ENCODE assay signal across 9 cellular contexts in genomic region chr19:45152504-45153338, GRCh38. TPM values are rescaled to one million over a fixed set of nuclear protein-coding genes. Genes with fewer than 3 reads are reported as not detected.
DNase-seq lines count a peak whose midpoint lies in the region; ATAC-seq, FAIRE-seq and TF ChIP-seq lines count a peak whose summit lies in the region.
"Had no signal": no experiment of that assay in that cellular context is flagged by ENCODE, and none has a peak within 500 bp of the region (broad histone marks: within the 10 kb centered on the region; RNA-seq: fewer than 3 reads in every experiment).

No MANE protein-coding gene starts in this region.

- peak overlapping the region; percentile 45 for H3K4me3 ChIP-seq in thymus (ENCODE audit: low read length)

- peak overlapping the region; percentile 69 for H3K27ac ChIP-seq in thymus (ENCODE audit: low read depth)

- H3K27ac Mint-ChIP-seq in activated CD4-positive, alpha-beta T cell treated with anti-CD3 and anti-CD28 coated beads, Interleukin-2, amount 10 ng/mL, durations not matched to agents 7 days and 5 days, result peak overlapping the region; percentile 80
- H3K27ac Mint-ChIP-seq in effector memory CD8-positive, alpha-beta T cell, result peak overlapping the region; percentile 38 to 46
- H3K27ac Mint-ChIP-seq in natural killer cell, result peak overlapping the region; percentile 56 to 58

- FAIRE-seq in GM12891 (lab: Jason Lieb, UNC), result peak; percentile 96

- H3K9me3 ChIP-seq in thymus (ENCODE audit: control insufficient read depth), result no peaks in the 10 kb centered on the region

- H3K36me3 ChIP-seq in thymus (ENCODE audit: control insufficient read depth, insufficient read depth), result peaks cover 8% of the 10 kb centered on the region

- peaks cover 29% of the 10 kb centered on the region for H3K27me3 ChIP-seq in thymus (ENCODE audit: control insufficient read depth, insufficient read depth)

- H3K4me1 Mint-ChIP-seq in activated CD4-positive, alpha-beta T cell treated with anti-CD3 and anti-CD28 coated beads, Interleukin-2, amount 10 ng/mL, durations not matched to agents 7 days and 5 days, result peaks cover 26% of the 10 kb centered on the region
- peaks cover 19 to 20% of the 10 kb centered on the region in 2 donors for H3K4me1 Mint-ChIP-seq in effector memory CD8-positive, alpha-beta T cell (ENCODE audit: low read depth in 2 of 2)
- peaks cover 14 to 24% of the 10 kb centered on the region in 2 donors for H3K4me1 Mint-ChIP-seq in natural killer cell

- H3K4me3 Mint-ChIP-seq in activated CD4-positive, alpha-beta T cell treated with anti-CD3 and anti-CD28 coated beads, Interleukin-2, amount 10 ng/mL, durations not matched to agents 7 days and 5 days, result peak overlapping the region; percentile 54
- H3K4me3 Mint-ChIP-seq in effector memory CD8-positive, alpha-beta T cell, result peak overlapping the region; percentile 76 to 86
- peak overlapping the region; percentile 84 for H3K4me3 Mint-ChIP-seq in natural killer cell

- 3% methylated on average over 91 of the region's 91 CpGs for WGBS in thymus

- CTCF ChIA-PET in activated CD4-positive, alpha-beta T cell treated with anti-CD3 and anti-CD28 coated beads, Interleukin-2, amount 10 ng/mL, durations not matched to agents 7 days and 5 days (lab: Charles Lee), result interaction anchor here (0.5 to 1.5 kb wide), 5 partner anchors 9 to 391 kb away, joined by 3 to 6 read pairs (median 5); no protein-coding TSS in a partner anchor

- intact Hi-C loops in natural killer cell (cut with micrococcal nuclease), result no loop called here

- POLR2A ChIA-PET in activated CD4-positive, alpha-beta T cell treated with anti-CD3 and anti-CD28 coated beads, Interleukin-2, amount 10 ng/mL, durations not matched to agents 7 days and 5 days (lab: Charles Lee), result no interaction called here

- DNase-seq in GM12891 (ENCODE audit: insufficient read length, low spot score) (peak; percentile 56), natural killer cell (peak; percentile 47), pons (ENCODE audit: low spot score) (no peak), kidney glomerular epithelial cell (lab: John Stamatoyannopoulos, UW) (no peak)
- DNase-seq in activated CD4-positive, alpha-beta T cell treated with anti-CD3 and anti-CD28 coated beads, Interleukin-2, amount 10 ng/mL, durations not matched to agents 7 days and 5 days, result peak; percentile 65
- peak; percentile 39 to 44 (median 41) for DNase-seq in effector memory CD8-positive, alpha-beta T cell

- H3K4me1 ChIP-seq in thymus (ENCODE audit: control insufficient read depth, insufficient read depth, low read length), result peaks cover 16% of the 10 kb centered on the region

- TF ChIP-seq POLR2A in GM12891 (IDR thresholded peaks at IDR 0.05; ENCODE audit: low read depth, low read length), result no peak

- ATAC-seq in effector memory CD8-positive, alpha-beta T cell (replicated peaks), result peak; percentile 79
- ATAC-seq in natural killer cell (peak; percentile 78 to 81 (median 80)), HG02981 (IDR thresholded peaks at IDR 0.05; ENCODE audit: unreplicated experiment) (no peak)

- no peaks in the 10 kb centered on the region for H3K9me3 Mint-ChIP-seq in activated CD4-positive, alpha-beta T cell treated with anti-CD3 and anti-CD28 coated beads, Interleukin-2, amount 10 ng/mL, durations not matched to agents 7 days and 5 days
- H3K9me3 Mint-ChIP-seq in effector memory CD8-positive, alpha-beta T cell, result no peaks in the 10 kb centered on the region
- no peaks in the 10 kb centered on the region for H3K9me3 Mint-ChIP-seq in natural killer cell

- peaks cover 4% of the 10 kb centered on the region for H3K36me3 Mint-ChIP-seq in activated CD4-positive, alpha-beta T cell treated with anti-CD3 and anti-CD28 coated beads, Interleukin-2, amount 10 ng/mL, durations not matched to agents 7 days and 5 days (ENCODE audit: low read depth)
- peaks cover 6% of the 10 kb centered on the region for H3K36me3 Mint-ChIP-seq in effector memory CD8-positive, alpha-beta T cell (ENCODE audit: insufficient read depth)
- H3K36me3 Mint-ChIP-seq in natural killer cell, result no peaks in the 10 kb centered on the region

- TF ChIP-seq CTCF in natural killer cell (IDR thresholded peaks at IDR 0.05), result no peak

- H3K27me3 Mint-ChIP-seq in activated CD4-positive, alpha-beta T cell treated with anti-CD3 and anti-CD28 coated beads, Interleukin-2, amount 10 ng/mL, durations not matched to agents 7 days and 5 days, result peaks cover 31% of the 10 kb centered on the region
- H3K27me3 Mint-ChIP-seq in effector memory CD8-positive, alpha-beta T cell, result peaks cover 4 to 29% of the 10 kb centered on the region in 2 donors
- peaks cover 5 to 11% of the 10 kb centered on the region in 2 donors for H3K27me3 Mint-ChIP-seq in natural killer cell (ENCODE audit: low read depth in 2 of 2)

TF ChIP-seq in GM12891, 5 proteins besides CTCF, POLR2A, EP300 and RAD21:
- TF ChIP-seq POU2F2 (IDR thresholded peaks at IDR 0.05; ENCODE audit: low read depth, low read length), result no peak
- TF ChIP-seq PAX5 (IDR thresholded peaks at IDR 0.05; ENCODE audit: insufficient read depth, low read length, severe bottlenecking), result no peak
- TF ChIP-seq SPI1 (IDR thresholded peaks at IDR 0.05; ENCODE audit: low read depth, low read length), result no peak
- TF ChIP-seq POLR2AphosphoS5 (IDR thresholded peaks at IDR 0.05; ENCODE audit: low read depth, low read length), result no peak
- no peak for TF ChIP-seq TAF1 (IDR thresholded peaks at IDR 0.05; ENCODE audit: low read depth, low read length)

RNA-seq across cellular contexts. Expression of gene NKPD1, which starts 8.1 kb away (rescaled TPM):
- 0.05 TPM for polyA plus RNA-seq in GM12891 (2012; ENCODE audit: low read depth, missing spikeins)
- total RNA-seq in activated CD4-positive, alpha-beta T cell treated with anti-CD3 and anti-CD28 coated beads, Interleukin-2, amount 10 ng/mL, durations not matched to agents 7 days and 5 days, result under 1 TPM in 1 of 2 experiments, not detected in 1; 0.17 TPM
- total RNA-seq in natural killer cell, result under 1 TPM; 0.55 to 1.00 (median 0.66) TPM
- 0.59 TPM for polyA plus RNA-seq in thymus
- total RNA-seq: liver had no signal
- polyA plus RNA-seq: liver had no signal

RNA-seq across cellular contexts. Expression of gene TRAPPC6A, which starts 25.3 kb away (rescaled TPM):
- polyA plus RNA-seq in GM12891 (2012; ENCODE audit: low read depth, missing spikeins), result 106 TPM
- 10 to 100 TPM; 55.1 to 64.2 TPM for total RNA-seq in activated CD4-positive, alpha-beta T cell treated with anti-CD3 and anti-CD28 coated beads, Interleukin-2, amount 10 ng/mL, durations not matched to agents 7 days and 5 days
- total RNA-seq in natural killer cell, result 10 to 100 TPM; 38.0 to 47.0 (median 45.2) TPM
- polyA plus RNA-seq in thymus, result 61.4 TPM

RNA-seq across cellular contexts. Expression of gene BLOC1S3, which starts 25.9 kb away (rescaled TPM):
- 5.4 TPM for polyA plus RNA-seq in GM12891 (2012; ENCODE audit: low read depth, missing spikeins)
- 10 to 100 TPM; 15.3 to 19.7 TPM for total RNA-seq in activated CD4-positive, alpha-beta T cell treated with anti-CD3 and anti-CD28 coated beads, Interleukin-2, amount 10 ng/mL, durations not matched to agents 7 days and 5 days
- total RNA-seq in natural killer cell, result 10 to 100 TPM; 20.9 to 26.3 (median 21.8) TPM
- polyA plus RNA-seq in thymus, result 6.3 TPM

RNA-seq across cellular contexts. Expression of gene PPP1R37, which starts 59.7 kb away (rescaled TPM):
- polyA plus RNA-seq in GM12891 (2012; ENCODE audit: low read depth, missing spikeins), result 9.5 TPM
- total RNA-seq in activated CD4-positive, alpha-beta T cell treated with anti-CD3 and anti-CD28 coated beads, Interleukin-2, amount 10 ng/mL, durations not matched to agents 7 days and 5 days, result 10 to 100 TPM; 21.1 to 21.7 TPM
- total RNA-seq in natural killer cell, result 10 to 100 TPM; 23.8 to 29.3 (median 25.0) TPM
- 39.3 TPM for polyA plus RNA-seq in thymus

Comparison
In these comparisons a context has a peak if more than half of its experiments do, and no peak if none do; other contexts are left out.
1. DNase-seq: peak in GM12891 (single experiment), activated CD4-positive, alpha-beta T cell treated with anti-CD3 and anti-CD28 coated beads, Interleukin-2, amount 10 ng/mL, durations not matched to agents 7 days and 5 days (single experiment), effector memory CD8-positive, alpha-beta T cell (3 of 3) and natural killer cell (single experiment); none in pons (single experiment) and kidney glomerular epithelial cell (single experiment).
2. Peak in every context shown above with its lines, with median percentiles within 50 percentile points of each other: H3K27ac Mint-ChIP-seq and H3K4me3 Mint-ChIP-seq.